Comparison of ENCODE assay signal across 20 cellular contexts in genomic region chr6:124986146-124986545, GRCh38.
"Had no signal": no experiment of that assay in that cellular context is flagged by ENCODE, and none has a peak within 500 bp of the region (broad histone marks: within the 10 kb centered on the region; RNA-seq: fewer than 3 reads in every experiment).

No MANE protein-coding gene starts in this region.

- H3K9me3 ChIP-seq: ascending aorta, spleen, transverse colon had no signal

- H3K9me3 Mint-ChIP-seq: activated naive CD8-positive, alpha-beta T cell treated with anti-CD3 and anti-CD28 coated beads, Interleukin-2, amount 50 U/mL, for 24 hours; activated T-cell treated with anti-CD3 and anti-CD28 coated beads, Interleukin-2, amount 50 U/mL, for 72 hours; stimulated activated naive B cell treated with anti-CD40 and anti-IgM and Interleukin-4, amounts not matched to agents 10 μg/mL and 1 μg/mL and 100 μg/mL, for 72 hours had no signal

- H2AFZ ChIP-seq: hepatocyte had no signal

- H3K27ac ChIP-seq: ascending aorta, cardiac muscle cell, coronary artery, hepatocyte, spleen, transverse colon had no signal

- H3K27ac Mint-ChIP-seq: activated CD8-positive, alpha-beta memory T cell treated with anti-CD3 and anti-CD28 coated beads, Interleukin-2, amount 10 ng/mL, durations not matched to agents 7 days and 5 days; activated naive CD8-positive, alpha-beta T cell treated with anti-CD3 and anti-CD28 coated beads, Interleukin-2, amount 50 U/mL, for 24 hours; activated T-cell treated with anti-CD3 and anti-CD28 coated beads, Interleukin-2, amount 50 U/mL, for 72 hours; stimulated activated naive B cell treated with anti-CD40 and anti-IgM and Interleukin-4, amounts not matched to agents 10 μg/mL and 1 μg/mL and 100 μg/mL, for 72 hours had no signal

- H3K4me3 Mint-ChIP-seq: activated CD8-positive, alpha-beta memory T cell treated with anti-CD3 and anti-CD28 coated beads, Interleukin-2, amount 10 ng/mL, durations not matched to agents 7 days and 5 days; activated naive CD8-positive, alpha-beta T cell treated with anti-CD3 and anti-CD28 coated beads, Interleukin-2, amount 50 U/mL, for 24 hours; activated T-cell treated with anti-CD3 and anti-CD28 coated beads, Interleukin-2, amount 50 U/mL, for 72 hours; stimulated activated naive B cell treated with anti-CD40 and anti-IgM and Interleukin-4, amounts not matched to agents 10 μg/mL and 1 μg/mL and 100 μg/mL, for 72 hours had no signal

- H3K27me3 ChIP-seq: ascending aorta, cardiac muscle cell, hepatocyte, spleen, transverse colon had no signal

- H3K36me3 Mint-ChIP-seq: activated CD8-positive, alpha-beta memory T cell treated with anti-CD3 and anti-CD28 coated beads, Interleukin-2, amount 10 ng/mL, durations not matched to agents 7 days and 5 days; stimulated activated naive B cell treated with anti-CD40 and anti-IgM and Interleukin-4, amounts not matched to agents 10 μg/mL and 1 μg/mL and 100 μg/mL, for 72 hours had no signal

- ATAC-seq: activated CD8-positive, alpha-beta memory T cell treated with anti-CD3 and anti-CD28 coated beads, Interleukin-2, amount 10 ng/mL, durations not matched to agents 7 days and 5 days; activated naive CD8-positive, alpha-beta T cell treated with anti-CD3 and anti-CD28 coated beads, Interleukin-2, amount 50 U/mL, for 24 hours; activated T-cell treated with anti-CD3 and anti-CD28 coated beads, Interleukin-2, amount 50 U/mL, for 72 hours; left ventricle myocardium superior; right cardiac atrium; stimulated activated naive B cell treated with anti-CD40 and anti-IgM and Interleukin-4, amounts not matched to agents 10 μg/mL and 1 μg/mL and 100 μg/mL, for 72 hours had no signal

- H3K4me2 ChIP-seq: hepatocyte had no signal

- H3K4me3 ChIP-seq: ascending aorta, cardiac muscle cell, coronary artery, hepatocyte, spleen, transverse colon had no signal

- DNase-seq: activated CD4-positive, alpha-beta T cell treated with anti-CD3 and anti-CD28 coated beads for 1 hour; activated CD4-positive, alpha-beta T cell treated with anti-CD3 and anti-CD28 coated beads, Interleukin-2, amount 50 U/mL, for 48 hours; activated CD8-positive, alpha-beta memory T cell treated with anti-CD3 and anti-CD28 coated beads, Interleukin-2, amount 10 ng/mL, durations not matched to agents 7 days and 5 days; activated naive CD4-positive, alpha-beta T cell; activated naive CD8-positive, alpha-beta T cell treated with anti-CD3 and anti-CD28 coated beads, Interleukin-2, amount 50 U/mL, for 24 hours; activated T-cell treated with anti-CD3 and anti-CD28 coated beads, Interleukin-2, amount 50 U/mL, for 72 hours; effector CD8-positive, alpha-beta T cell; left ventricle myocardium superior; mesendoderm; right cardiac atrium; spleen; stimulated activated CD4-positive, alpha-beta T cell treated with anti-CD3 and anti-CD28 coated beads, Interleukin-1b, Interleukin-23, amount 100 ng/mL, for 48 hours; stimulated activated naive B cell treated with anti-CD40 and anti-IgM and Interleukin-4, amounts not matched to agents 10 μg/mL and 1 μg/mL and 100 μg/mL, for 72 hours; substantia nigra; T-helper 9 cell; transverse colon had no signal

- H3K4me1 Mint-ChIP-seq: activated CD8-positive, alpha-beta memory T cell treated with anti-CD3 and anti-CD28 coated beads, Interleukin-2, amount 10 ng/mL, durations not matched to agents 7 days and 5 days; activated naive CD8-positive, alpha-beta T cell treated with anti-CD3 and anti-CD28 coated beads, Interleukin-2, amount 50 U/mL, for 24 hours; stimulated activated naive B cell treated with anti-CD40 and anti-IgM and Interleukin-4, amounts not matched to agents 10 μg/mL and 1 μg/mL and 100 μg/mL, for 72 hours had no signal

- H3K27me3 Mint-ChIP-seq: activated CD8-positive, alpha-beta memory T cell treated with anti-CD3 and anti-CD28 coated beads, Interleukin-2, amount 10 ng/mL, durations not matched to agents 7 days and 5 days; stimulated activated naive B cell treated with anti-CD40 and anti-IgM and Interleukin-4, amounts not matched to agents 10 μg/mL and 1 μg/mL and 100 μg/mL, for 72 hours had no signal

- H3K36me3 ChIP-seq: cardiac muscle cell, spleen, transverse colon had no signal
